1 cellular context compared by ENCODE assay signal in the genomic region with DNA sequence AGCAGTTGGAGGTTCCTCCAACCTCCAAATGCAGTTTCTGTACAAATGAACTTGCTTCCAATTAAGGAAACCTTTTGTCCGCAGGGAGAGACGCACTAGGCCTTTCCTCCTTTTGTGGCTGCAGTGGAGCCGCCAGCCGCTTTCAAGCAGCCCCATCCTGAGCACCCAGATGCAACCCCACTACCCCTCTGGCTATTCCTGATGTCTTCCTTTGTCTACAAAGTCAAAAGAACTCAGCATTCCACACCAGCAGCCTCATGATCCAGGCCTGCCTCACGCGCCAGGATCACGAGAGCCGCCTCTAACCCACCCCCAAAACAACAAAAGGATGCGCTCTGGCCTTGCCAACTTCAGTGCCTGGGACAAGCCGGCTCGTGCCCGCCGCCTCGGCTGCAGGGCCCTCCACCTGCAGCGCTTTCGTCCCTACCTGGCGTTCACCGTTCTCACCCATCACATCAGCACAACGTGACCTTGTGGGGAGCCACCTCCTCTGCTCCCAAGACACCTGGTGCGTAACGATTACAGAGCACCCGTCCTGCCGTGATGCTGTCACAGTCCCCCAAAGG.
TF ChIP-seq lines count a peak whose summit lies in the region.

No MANE protein-coding gene starts in this region.

TF ChIP-seq in SK-N-SH, 30 proteins besides CTCF, POLR2A, EP300 and RAD21:
- TF ChIP-seq ELF1 (IDR thresholded peaks at IDR 0.05) (no peak), GATA2 (CRISPR knock-in tag; IDR thresholded peaks at IDR 0.05) (no peak), FOXM1 (IDR thresholded peaks at IDR 0.05; ENCODE audit: low read depth) (no peak), JUND (IDR thresholded peaks at IDR 0.05) (no peak), TEAD4 (IDR thresholded peaks at IDR 0.05; ENCODE audit: borderline replicate concordance, insufficient read depth) (no peak), RCOR1 (IDR thresholded peaks at IDR 0.05; ENCODE audit: low read length) (no peak), MEF2A (IDR thresholded peaks at IDR 0.05; ENCODE audit: borderline replicate concordance, low read depth) (no peak), FOXJ3 (CRISPR knock-in tag; IDR thresholded peaks at IDR 0.05) (no peak), CHD2 (IDR thresholded peaks at IDR 0.05; ENCODE audit: low read length, partially characterized antibody) (no peak)
- TF ChIP-seq, protein P1, sequence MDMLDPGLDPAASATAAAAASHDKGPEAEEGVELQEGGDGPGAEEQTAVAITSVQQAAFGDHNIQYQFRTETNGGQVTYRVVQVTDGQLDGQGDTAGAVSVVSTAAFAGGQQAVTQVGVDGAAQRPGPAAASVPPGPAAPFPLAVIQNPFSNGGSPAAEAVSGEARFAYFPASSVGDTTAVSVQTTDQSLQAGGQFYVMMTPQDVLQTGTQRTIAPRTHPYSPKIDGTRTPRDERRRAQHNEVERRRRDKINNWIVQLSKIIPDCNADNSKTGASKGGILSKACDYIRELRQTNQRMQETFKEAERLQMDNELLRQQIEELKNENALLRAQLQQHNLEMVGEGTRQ (IDR thresholded peaks at IDR 0.05; ENCODE audit: borderline replicate concordance, low read depth, low read length), result no peak
- TF ChIP-seq, protein P2, sequence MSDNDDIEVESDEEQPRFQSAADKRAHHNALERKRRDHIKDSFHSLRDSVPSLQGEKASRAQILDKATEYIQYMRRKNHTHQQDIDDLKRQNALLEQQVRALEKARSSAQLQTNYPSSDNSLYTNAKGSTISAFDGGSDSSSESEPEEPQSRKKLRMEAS (IDR thresholded peaks at IDR 0.05; ENCODE audit: low read depth), result no peak
- TF ChIP-seq, protein P3, sequence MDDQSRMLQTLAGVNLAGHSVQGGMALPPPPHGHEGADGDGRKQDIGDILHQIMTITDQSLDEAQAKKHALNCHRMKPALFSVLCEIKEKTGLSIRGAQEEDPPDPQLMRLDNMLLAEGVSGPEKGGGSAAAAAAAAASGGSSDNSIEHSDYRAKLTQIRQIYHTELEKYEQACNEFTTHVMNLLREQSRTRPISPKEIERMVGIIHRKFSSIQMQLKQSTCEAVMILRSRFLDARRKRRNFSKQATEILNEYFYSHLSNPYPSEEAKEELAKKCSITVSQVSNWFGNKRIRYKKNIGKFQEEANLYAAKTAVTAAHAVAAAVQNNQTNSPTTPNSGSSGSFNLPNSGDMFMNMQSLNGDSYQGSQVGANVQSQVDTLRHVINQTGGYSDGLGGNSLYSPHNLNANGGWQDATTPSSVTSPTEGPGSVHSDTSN (IDR thresholded peaks at IDR 0.05), result no peak
- TF ChIP-seq, protein P4, sequence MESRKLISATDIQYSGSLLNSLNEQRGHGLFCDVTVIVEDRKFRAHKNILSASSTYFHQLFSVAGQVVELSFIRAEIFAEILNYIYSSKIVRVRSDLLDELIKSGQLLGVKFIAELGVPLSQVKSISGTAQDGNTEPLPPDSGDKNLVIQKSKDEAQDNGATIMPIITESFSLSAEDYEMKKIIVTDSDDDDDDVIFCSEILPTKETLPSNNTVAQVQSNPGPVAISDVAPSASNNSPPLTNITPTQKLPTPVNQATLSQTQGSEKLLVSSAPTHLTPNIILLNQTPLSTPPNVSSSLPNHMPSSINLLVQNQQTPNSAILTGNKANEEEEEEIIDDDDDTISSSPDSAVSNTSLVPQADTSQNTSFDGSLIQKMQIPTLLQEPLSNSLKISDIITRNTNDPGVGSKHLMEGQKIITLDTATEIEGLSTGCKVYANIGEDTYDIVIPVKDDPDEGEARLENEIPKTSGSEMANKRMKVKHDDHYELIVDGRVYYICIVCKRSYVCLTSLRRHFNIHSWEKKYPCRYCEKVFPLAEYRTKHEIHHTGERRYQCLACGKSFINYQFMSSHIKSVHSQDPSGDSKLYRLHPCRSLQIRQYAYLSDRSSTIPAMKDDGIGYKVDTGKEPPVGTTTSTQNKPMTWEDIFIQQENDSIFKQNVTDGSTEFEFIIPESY (IDR thresholded peaks at IDR 0.05; ENCODE audit: borderline replicate concordance, low read depth), result no peak
